ENCODE assay signal across 1 cellular context in the genomic region with DNA sequence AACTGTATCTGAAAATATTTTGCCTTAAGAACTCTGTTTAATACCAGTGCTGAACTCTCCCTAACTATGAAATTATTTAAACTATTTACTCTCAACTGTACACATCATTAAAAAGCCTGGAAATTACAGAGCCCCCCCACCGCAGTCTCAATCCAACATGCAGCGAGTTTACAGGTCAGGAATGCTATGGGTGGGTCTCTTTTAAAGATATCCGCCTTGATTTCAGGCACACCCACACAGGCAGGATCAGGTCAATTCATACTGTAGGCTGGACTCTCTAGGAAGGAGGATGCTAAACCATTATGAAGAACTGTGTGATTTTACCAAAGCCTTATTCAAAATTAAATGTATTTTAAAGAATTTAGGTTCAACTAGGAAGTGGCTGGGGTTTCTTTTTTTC.
TF ChIP-seq lines count a peak whose summit lies in the region.

No MANE protein-coding gene starts in this region.

TF ChIP-seq in GM23338, 12 proteins besides CTCF, POLR2A, EP300 and RAD21:
- TF ChIP-seq STAT1 (IDR thresholded peaks at IDR 0.05; ENCODE audit: unreplicated experiment), result no peak
- TF ChIP-seq, protein P1, sequence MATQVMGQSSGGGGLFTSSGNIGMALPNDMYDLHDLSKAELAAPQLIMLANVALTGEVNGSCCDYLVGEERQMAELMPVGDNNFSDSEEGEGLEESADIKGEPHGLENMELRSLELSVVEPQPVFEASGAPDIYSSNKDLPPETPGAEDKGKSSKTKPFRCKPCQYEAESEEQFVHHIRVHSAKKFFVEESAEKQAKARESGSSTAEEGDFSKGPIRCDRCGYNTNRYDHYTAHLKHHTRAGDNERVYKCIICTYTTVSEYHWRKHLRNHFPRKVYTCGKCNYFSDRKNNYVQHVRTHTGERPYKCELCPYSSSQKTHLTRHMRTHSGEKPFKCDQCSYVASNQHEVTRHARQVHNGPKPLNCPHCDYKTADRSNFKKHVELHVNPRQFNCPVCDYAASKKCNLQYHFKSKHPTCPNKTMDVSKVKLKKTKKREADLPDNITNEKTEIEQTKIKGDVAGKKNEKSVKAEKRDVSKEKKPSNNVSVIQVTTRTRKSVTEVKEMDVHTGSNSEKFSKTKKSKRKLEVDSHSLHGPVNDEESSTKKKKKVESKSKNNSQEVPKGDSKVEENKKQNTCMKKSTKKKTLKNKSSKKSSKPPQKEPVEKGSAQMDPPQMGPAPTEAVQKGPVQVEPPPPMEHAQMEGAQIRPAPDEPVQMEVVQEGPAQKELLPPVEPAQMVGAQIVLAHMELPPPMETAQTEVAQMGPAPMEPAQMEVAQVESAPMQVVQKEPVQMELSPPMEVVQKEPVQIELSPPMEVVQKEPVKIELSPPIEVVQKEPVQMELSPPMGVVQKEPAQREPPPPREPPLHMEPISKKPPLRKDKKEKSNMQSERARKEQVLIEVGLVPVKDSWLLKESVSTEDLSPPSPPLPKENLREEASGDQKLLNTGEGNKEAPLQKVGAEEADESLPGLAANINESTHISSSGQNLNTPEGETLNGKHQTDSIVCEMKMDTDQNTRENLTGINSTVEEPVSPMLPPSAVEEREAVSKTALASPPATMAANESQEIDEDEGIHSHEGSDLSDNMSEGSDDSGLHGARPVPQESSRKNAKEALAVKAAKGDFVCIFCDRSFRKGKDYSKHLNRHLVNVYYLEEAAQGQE (IDR thresholded peaks at IDR 0.05; ENCODE audit: unreplicated experiment), result no peak
- no peak for TF ChIP-seq JUNB (IDR thresholded peaks at IDR 0.05; ENCODE audit: unreplicated experiment)
- TF ChIP-seq, protein P2, sequence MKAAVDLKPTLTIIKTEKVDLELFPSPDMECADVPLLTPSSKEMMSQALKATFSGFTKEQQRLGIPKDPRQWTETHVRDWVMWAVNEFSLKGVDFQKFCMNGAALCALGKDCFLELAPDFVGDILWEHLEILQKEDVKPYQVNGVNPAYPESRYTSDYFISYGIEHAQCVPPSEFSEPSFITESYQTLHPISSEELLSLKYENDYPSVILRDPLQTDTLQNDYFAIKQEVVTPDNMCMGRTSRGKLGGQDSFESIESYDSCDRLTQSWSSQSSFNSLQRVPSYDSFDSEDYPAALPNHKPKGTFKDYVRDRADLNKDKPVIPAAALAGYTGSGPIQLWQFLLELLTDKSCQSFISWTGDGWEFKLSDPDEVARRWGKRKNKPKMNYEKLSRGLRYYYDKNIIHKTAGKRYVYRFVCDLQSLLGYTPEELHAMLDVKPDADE (IDR thresholded peaks at IDR 0.05), result no peak
- TF ChIP-seq EZH2phosphoT487 (IDR thresholded peaks at IDR 0.05; ENCODE audit: unreplicated experiment), result no peak
- TF ChIP-seq NANOG (IDR thresholded peaks at IDR 0.05; ENCODE audit: borderline replicate concordance), result no peak
- no peak for TF ChIP-seq POLR2AphosphoS5 (IDR thresholded peaks at IDR 0.05; ENCODE audit: low read depth)
- TF ChIP-seq CREB1 (CRISPR knock-in tag; IDR thresholded peaks at IDR 0.05; ENCODE audit: low read depth), result no peak
- TF ChIP-seq ZNF331 (CRISPR knock-in tag; IDR thresholded peaks at IDR 0.05; ENCODE audit: low read depth), result no peak
- no peak for TF ChIP-seq EZH2 (IDR thresholded peaks at IDR 0.05; ENCODE audit: low read depth, unreplicated experiment)
- no peak for TF ChIP-seq ZNF114 (CRISPR knock-in tag; IDR thresholded peaks at IDR 0.05)
- TF ChIP-seq, protein P3, sequence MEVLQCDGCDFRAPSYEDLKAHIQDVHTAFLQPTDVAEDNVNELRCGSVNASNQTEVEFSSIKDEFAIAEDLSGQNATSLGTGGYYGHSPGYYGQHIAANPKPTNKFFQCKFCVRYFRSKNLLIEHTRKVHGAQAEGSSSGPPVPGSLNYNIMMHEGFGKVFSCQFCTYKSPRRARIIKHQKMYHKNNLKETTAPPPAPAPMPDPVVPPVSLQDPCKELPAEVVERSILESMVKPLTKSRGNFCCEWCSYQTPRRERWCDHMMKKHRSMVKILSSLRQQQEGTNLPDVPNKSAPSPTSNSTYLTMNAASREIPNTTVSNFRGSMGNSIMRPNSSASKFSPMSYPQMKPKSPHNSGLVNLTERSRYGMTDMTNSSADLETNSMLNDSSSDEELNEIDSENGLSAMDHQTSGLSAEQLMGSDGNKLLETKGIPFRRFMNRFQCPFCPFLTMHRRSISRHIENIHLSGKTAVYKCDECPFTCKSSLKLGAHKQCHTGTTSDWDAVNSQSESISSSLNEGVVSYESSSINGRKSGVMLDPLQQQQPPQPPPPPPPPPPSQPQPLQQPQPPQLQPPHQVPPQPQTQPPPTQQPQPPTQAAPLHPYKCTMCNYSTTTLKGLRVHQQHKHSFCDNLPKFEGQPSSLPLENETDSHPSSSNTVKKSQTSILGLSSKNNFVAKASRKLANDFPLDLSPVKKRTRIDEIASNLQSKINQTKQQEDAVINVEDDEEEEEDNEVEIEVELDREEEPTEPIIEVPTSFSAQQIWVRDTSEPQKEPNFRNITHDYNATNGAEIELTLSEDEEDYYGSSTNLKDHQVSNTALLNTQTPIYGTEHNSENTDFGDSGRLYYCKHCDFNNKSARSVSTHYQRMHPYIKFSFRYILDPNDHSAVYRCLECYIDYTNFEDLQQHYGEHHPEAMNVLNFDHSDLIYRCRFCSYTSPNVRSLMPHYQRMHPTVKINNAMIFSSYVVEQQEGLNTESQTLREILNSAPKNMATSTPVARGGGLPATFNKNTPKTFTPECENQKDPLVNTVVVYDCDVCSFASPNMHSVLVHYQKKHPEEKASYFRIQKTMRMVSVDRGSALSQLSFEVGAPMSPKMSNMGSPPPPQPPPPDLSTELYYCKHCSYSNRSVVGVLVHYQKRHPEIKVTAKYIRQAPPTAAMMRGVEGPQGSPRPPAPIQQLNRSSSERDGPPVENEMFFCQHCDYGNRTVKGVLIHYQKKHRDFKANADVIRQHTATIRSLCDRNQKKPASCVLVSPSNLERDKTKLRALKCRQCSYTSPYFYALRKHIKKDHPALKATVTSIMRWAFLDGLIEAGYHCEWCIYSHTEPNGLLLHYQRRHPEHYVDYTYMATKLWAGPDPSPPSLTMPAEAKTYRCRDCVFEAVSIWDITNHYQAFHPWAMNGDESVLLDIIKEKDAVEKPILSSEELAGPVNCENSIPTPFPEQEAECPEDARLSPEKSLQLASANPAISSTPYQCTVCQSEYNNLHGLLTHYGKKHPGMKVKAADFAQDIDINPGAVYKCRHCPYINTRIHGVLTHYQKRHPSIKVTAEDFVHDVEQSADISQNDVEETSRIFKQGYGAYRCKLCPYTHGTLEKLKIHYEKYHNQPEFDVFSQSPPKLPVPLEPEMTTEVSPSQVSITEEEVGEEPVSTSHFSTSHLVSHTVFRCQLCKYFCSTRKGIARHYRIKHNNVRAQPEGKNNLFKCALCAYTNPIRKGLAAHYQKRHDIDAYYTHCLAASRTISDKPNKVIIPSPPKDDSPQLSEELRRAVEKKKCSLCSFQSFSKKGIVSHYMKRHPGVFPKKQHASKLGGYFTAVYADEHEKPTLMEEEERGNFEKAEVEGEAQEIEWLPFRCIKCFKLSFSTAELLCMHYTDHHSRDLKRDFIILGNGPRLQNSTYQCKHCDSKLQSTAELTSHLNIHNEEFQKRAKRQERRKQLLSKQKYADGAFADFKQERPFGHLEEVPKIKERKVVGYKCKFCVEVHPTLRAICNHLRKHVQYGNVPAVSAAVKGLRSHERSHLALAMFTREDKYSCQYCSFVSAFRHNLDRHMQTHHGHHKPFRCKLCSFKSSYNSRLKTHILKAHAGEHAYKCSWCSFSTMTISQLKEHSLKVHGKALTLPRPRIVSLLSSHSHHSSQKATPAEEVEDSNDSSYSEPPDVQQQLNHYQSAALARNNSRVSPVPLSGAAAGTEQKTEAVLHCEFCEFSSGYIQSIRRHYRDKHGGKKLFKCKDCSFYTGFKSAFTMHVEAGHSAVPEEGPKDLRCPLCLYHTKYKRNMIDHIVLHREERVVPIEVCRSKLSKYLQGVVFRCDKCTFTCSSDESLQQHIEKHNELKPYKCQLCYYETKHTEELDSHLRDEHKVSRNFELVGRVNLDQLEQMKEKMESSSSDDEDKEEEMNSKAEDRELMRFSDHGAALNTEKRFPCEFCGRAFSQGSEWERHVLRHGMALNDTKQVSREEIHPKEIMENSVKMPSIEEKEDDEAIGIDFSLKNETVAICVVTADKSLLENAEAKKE (CRISPR knock-in tag; IDR thresholded peaks at IDR 0.05), result no peak
